ENCODE assay signal across 13 cellular contexts in the genomic region with DNA sequence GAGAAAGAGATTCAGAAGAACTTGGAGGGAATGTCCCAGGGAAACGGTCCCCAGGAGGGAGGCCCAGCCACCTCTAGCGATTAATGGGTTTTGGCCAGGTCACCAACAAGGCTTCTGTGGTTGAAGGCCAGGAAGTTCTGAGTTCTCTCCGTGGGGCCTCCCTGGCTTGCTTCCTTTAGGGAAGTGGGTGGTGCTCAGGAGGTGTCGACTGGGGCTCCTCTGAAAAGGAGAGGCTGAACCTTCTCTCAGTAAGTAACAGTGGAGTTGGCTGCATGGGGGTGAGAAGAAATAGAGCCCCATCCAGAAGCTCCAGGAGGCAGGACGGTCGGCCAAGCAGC.
DNase-seq lines count a peak whose midpoint lies in the region; ATAC-seq, FAIRE-seq and TF ChIP-seq lines count a peak whose summit lies in the region.
"Had no signal": no experiment of that assay in that cellular context is flagged by ENCODE, and none has a peak within 500 bp of the region (broad histone marks: within the 10 kb centered on the region; RNA-seq: fewer than 3 reads in every experiment).

No MANE protein-coding gene starts in this region.

- TF ChIP-seq POLR2A in heart left ventricle (IDR thresholded peaks at IDR 0.05) (no peak), K562 (conservative IDR thresholded peaks at IDR 0.05) (no peak)

- no peak overlapping the region for H4K8ac ChIP-seq in mesendoderm (ENCODE audit: low read depth, low read length)

- CTCF ChIA-PET in K562 (lab: Yijun Ruan, JAX; ENCODE audit: low intra/inter-chr PET ratio): no interaction called here

- H3K4ac ChIP-seq in mesendoderm (ENCODE audit: low read depth, low read length): no peak overlapping the region

- peak overlapping the region; percentile 54 for H3K56ac ChIP-seq in mesendoderm (ENCODE audit: low read length)

- no peak for TF ChIP-seq CTCF in heart left ventricle (IDR thresholded peaks at IDR 0.05)
- TF ChIP-seq CTCF in K562 (IDR thresholded peaks at IDR 0.05 in 2 of 3, conservative IDR thresholded peaks at IDR 0.05 in 1 of 3; ENCODE audit: insufficient read depth in 2 of 3, low read depth in 1 of 3, low read length in 3 of 3): no peak
- no peak for TF ChIP-seq CTCF in upper lobe of right lung (IDR thresholded peaks at IDR 0.05)

- H3K27ac ChIP-seq in heart left ventricle (peak overlapping the region; percentile 45 to 81 (median 67)), K562 (ENCODE audit: extremely low read depth, low read depth, low read length) (peak overlapping the region; percentile 80), mesendoderm (ENCODE audit: low read depth, low read length) (no peak overlapping the region), upper lobe of right lung (peak overlapping the region; percentile 65)

- peak overlapping the region in 2 of 12 donors; percentile 12 to 16 for H3K4me3 ChIP-seq in heart left ventricle
- peak overlapping the region; percentile 4; the same call in 1 of the 2 replicates for H3K4me3 ChIP-seq in K562
- H3K4me3 ChIP-seq in mesendoderm (ENCODE audit: low read length): no peak overlapping the region
- H3K4me3 ChIP-seq in upper lobe of right lung: peak overlapping the region; percentile 10

- FAIRE-seq in K562 (lab: Jason Lieb, UNC): no peak
- FAIRE-seq: astrocyte had no signal

- H2BK15ac ChIP-seq in mesendoderm (replicated peaks; ENCODE audit: low read depth): no peak overlapping the region

- no peak overlapping the region for H3K23ac ChIP-seq in mesendoderm (ENCODE audit: low read length)

- POLR2A ChIA-PET in K562 (lab: Yijun Ruan, JAX): interaction anchor here (0.5 to 7.2 kb wide), 15 partner anchors 9 to 203 kb away, joined by 3 to 122 read pairs (median 4); no protein-coding TSS in a partner anchor

- in situ Hi-C loops in K562 (cut with MboI): no loop called here

- no peak overlapping the region for H4K5ac ChIP-seq in mesendoderm (ENCODE audit: low read length)

- H3K36me3 ChIP-seq in heart left ventricle: no peaks in the 10 kb centered on the region
- peaks cover 15% of the 10 kb centered on the region; the same call in 2 of the 3 replicates for H3K36me3 ChIP-seq in K562 (ENCODE audit: control insufficient read depth, insufficient read depth, low read length)
- H3K36me3 ChIP-seq in mesendoderm (ENCODE audit: control insufficient read depth, insufficient read depth, low read length): no peaks in the 10 kb centered on the region
- no peaks in the 10 kb centered on the region for H3K36me3 ChIP-seq in upper lobe of right lung

- peak overlapping the region; percentile 50 for H2AK5ac ChIP-seq in mesendoderm (ENCODE audit: low read length)

- peak overlapping the region; percentile 6 for H2AFZ ChIP-seq in K562 (ENCODE audit: low read depth, low read length)

- no peak overlapping the region for H2BK120ac ChIP-seq in mesendoderm (ENCODE audit: low read depth, low read length)

- TF ChIP-seq EP300 in K562 (IDR thresholded peaks at IDR 0.05; ENCODE audit: low read length): 0 out of 2 replicates have a peak, but pooled peaks have one; percentile 4

- peaks cover 10 to 50% (median 25%) of the 10 kb centered on the region in 12 donors for H3K4me1 ChIP-seq in heart left ventricle
- H3K4me1 ChIP-seq in K562 (replicated peaks in 1 of 2; ENCODE audit: control insufficient read depth in 2 of 2, insufficient read depth in 2 of 2, low read length in 2 of 2): peaks cover 43 to 68% of the 10 kb centered on the region in 2 experiments
- H3K4me1 ChIP-seq in mesendoderm (ENCODE audit: control insufficient read depth, low read depth, low read length): peaks cover 10% of the 10 kb centered on the region
- H3K4me1 ChIP-seq in upper lobe of right lung: peaks cover 17% of the 10 kb centered on the region

- intact Hi-C loops in heart left ventricle (cut with DNase I) (no loop called here), cardiac septum (cut with DNase I) (no loop called here), K562 (cut with micrococcal nuclease) (no loop called here), upper lobe of right lung (cut with DNase I) (no loop called here)

- BruUV-seq in K562 (replicated peaks; lab: Mats Ljungman, UMichigan): no TSS peak

- H3K9ac ChIP-seq in K562 (ENCODE audit: insufficient read depth in 1 of 2, low read depth in 2 of 2, low read length in 2 of 2) (peak overlapping the region; percentile 59 to 89), mesendoderm (ENCODE audit: low read length) (no peak overlapping the region)

- ATAC-seq in heart left ventricle (peak; percentile 47 to 82 (median 58)), K562 (peak; percentile 30), upper lobe of right lung (peak; percentile 70), GM21423 (IDR thresholded peaks at IDR 0.05; ENCODE audit: unreplicated experiment) (no peak)
- ATAC-seq: naive thymus-derived CD8-positive, alpha-beta T cell had no signal

- TF ChIP-seq RAD21 in K562 (CRISPR knock-in tag; conservative IDR thresholded peaks at IDR 0.05 in 1 of 2, IDR thresholded peaks at IDR 0.05 in 1 of 2): 0 out of 4 replicates have a peak, but pooled peaks of 1 of the 2 experiments have one; percentile 2

- peaks cover 7% of the 10 kb centered on the region for H3K9me1 ChIP-seq in K562 (ENCODE audit: control insufficient read depth, insufficient read depth, low read length)

- H3K79me2 ChIP-seq in K562 (ENCODE audit: control insufficient read depth, insufficient read depth, low read length): peaks cover 48% of the 10 kb centered on the region
- H3K79me2 ChIP-seq in mesendoderm (ENCODE audit: control insufficient read depth, insufficient read depth, low read length): no peaks in the 10 kb centered on the region

- DNase-seq in heart left ventricle: peak in 4 of 5 donors; percentile 53 to 80 (median 62)
- no peak for DNase-seq in cardiac septum (ENCODE audit: low spot score)
- DNase-seq in K562 (ENCODE audit: extremely low read depth in 1 of 4, low spot score in 3 of 4): peak in 2 of 4 experiments; percentile 47 to 78
- DNase-seq in mesendoderm: no peak
- DNase-seq in upper lobe of right lung: no peak
- no peak for DNase-seq in cortex of kidney (lab: John Stamatoyannopoulos, UW)
- DNase-seq in NCI-H446 (lab: John Stamatoyannopoulos, UW): no peak
- DNase-seq: naive thymus-derived CD8-positive, alpha-beta T cell; NCI-H1694; stimulated activated naive CD4-positive, alpha-beta T cell treated with Interleukin-2 at 50 U/mL for 16 hours; T1000 had no signal

- WGBS in heart left ventricle, 4 donors: 22 to 32% (median 29%) methylated on average over 5 to 6 of the region's 6 CpGs
- WGBS in K562 (ENCODE audit: insufficient coverage, low coverage, missing lambda C conversion rate): 7% methylated on average over 6 of the region's 6 CpGs
- no CpG with 5 or more reads among the region's 6 CpGs for WGBS in mesendoderm (ENCODE audit: extremely low coverage, insufficient coverage, low lambda C conversion rate)

- peak overlapping the region; percentile 61 for H2BK5ac ChIP-seq in mesendoderm (ENCODE audit: low read length)

- H3K18ac ChIP-seq in mesendoderm (ENCODE audit: low read length): peak overlapping the region; percentile 10

- H3K79me1 ChIP-seq in mesendoderm (ENCODE audit: low read length): no peaks in the 10 kb centered on the region

- H3K9me3 ChIP-seq in heart left ventricle (peaks cover 0 to 13% (median 6%) of the 10 kb centered on the region in 12 donors), K562 (replicated peaks; ENCODE audit: control insufficient read depth, insufficient read depth, low read depth, low read length) (peaks cover 8% of the 10 kb centered on the region), upper lobe of right lung (no peaks in the 10 kb centered on the region)

- no peaks in the 10 kb centered on the region for H4K20me1 ChIP-seq in K562 (replicated peaks; ENCODE audit: control insufficient read depth, insufficient read depth, low read length)

- H3K4me2 ChIP-seq in K562 (ENCODE audit: insufficient read depth, low read length) (peak overlapping the region; percentile 60), mesendoderm (ENCODE audit: low read length) (no peak overlapping the region)

- H3K27me3 ChIP-seq in heart left ventricle (no peaks in the 10 kb centered on the region), K562 (ENCODE audit: control insufficient read depth in 2 of 2, insufficient read depth in 2 of 2, low read length in 2 of 2) (no peaks in the 10 kb centered on the region), mesendoderm (ENCODE audit: insufficient read depth, low read length, poor library complexity) (no peaks in the 10 kb centered on the region), upper lobe of right lung (no peaks in the 10 kb centered on the region)

TF ChIP-seq in K562, 482 proteins besides CTCF, POLR2A, EP300 and RAD21 (continues in another document):
- TF ChIP-seq, protein P1, sequence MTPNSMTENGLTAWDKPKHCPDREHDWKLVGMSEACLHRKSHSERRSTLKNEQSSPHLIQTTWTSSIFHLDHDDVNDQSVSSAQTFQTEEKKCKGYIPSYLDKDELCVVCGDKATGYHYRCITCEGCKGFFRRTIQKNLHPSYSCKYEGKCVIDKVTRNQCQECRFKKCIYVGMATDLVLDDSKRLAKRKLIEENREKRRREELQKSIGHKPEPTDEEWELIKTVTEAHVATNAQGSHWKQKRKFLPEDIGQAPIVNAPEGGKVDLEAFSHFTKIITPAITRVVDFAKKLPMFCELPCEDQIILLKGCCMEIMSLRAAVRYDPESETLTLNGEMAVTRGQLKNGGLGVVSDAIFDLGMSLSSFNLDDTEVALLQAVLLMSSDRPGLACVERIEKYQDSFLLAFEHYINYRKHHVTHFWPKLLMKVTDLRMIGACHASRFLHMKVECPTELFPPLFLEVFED (CRISPR knock-in tag; conservative IDR thresholded peaks at IDR 0.05): no peak
- TF ChIP-seq HNRNPK (IDR thresholded peaks at IDR 0.05; ENCODE audit: low read depth, low read length, poor library complexity, severe bottlenecking): no peak
- peak; percentile 8 for TF ChIP-seq BRD9 (IDR thresholded peaks at IDR 0.05; ENCODE audit: low read depth, partially characterized antibody)
- TF ChIP-seq, protein P2, sequence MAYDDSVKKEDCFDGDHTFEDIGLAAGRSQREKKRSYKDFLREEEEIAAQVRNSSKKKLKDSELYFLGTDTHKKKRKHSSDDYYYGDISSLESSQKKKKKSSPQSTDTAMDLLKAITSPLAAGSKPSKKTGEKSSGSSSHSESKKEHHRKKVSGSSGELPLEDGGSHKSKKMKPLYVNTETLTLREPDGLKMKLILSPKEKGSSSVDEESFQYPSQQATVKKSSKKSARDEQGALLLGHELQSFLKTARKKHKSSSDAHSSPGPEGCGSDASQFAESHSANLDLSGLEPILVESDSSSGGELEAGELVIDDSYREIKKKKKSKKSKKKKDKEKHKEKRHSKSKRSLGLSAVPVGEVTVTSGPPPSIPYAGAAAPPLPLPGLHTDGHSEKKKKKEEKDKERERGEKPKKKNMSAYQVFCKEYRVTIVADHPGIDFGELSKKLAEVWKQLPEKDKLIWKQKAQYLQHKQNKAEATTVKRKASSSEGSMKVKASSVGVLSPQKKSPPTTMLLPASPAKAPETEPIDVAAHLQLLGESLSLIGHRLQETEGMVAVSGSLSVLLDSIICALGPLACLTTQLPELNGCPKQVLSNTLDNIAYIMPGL (CRISPR knock-in tag; IDR thresholded peaks at IDR 0.05): no peak
- no peak for TF ChIP-seq POLR2AphosphoS2 (IDR thresholded peaks at IDR 0.05; ENCODE audit: low read length)
- TF ChIP-seq EGR1 (conservative IDR thresholded peaks at IDR 0.05): no peak
- no peak for TF ChIP-seq SAFB2 (IDR thresholded peaks at IDR 0.05; ENCODE audit: borderline replicate concordance, low read depth, low read length, severe bottlenecking)

Comparison
In these comparisons a context has a peak if more than half of its experiments do, and no peak if none do; other contexts are left out.
1. DNase-seq: peak in heart left ventricle (4 of 5); none in cardiac septum (single experiment), mesendoderm (single experiment), upper lobe of right lung (single experiment), cortex of kidney (single experiment) and NCI-H446 (0 of 2).